8 cellular contexts compared by ENCODE assay signal in the genomic region with DNA sequence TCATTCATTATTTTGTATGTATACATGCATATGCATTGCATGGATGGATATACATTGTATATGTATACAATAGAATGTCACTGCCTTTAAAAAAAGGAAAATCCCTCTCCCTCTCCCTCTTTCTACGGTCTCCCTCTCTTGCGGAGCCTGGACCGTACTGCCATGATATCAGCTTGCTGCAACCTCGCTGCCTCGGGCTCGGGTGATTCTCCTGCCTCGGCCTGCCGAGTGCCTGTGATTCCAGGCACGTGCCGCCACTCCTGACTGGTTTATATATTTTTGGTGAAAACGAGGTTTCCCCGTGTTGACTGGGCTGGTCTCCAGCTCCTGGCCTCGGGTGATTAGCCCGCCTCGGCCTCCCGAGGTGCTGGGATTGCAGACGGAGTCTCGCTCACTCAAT.
"Had no signal": no experiment of that assay in that cellular context is flagged by ENCODE, and none has a peak within 500 bp of the region (broad histone marks: within the 10 kb centered on the region; RNA-seq: fewer than 3 reads in every experiment).

No MANE protein-coding gene starts in this region.

- H3K4me2 ChIP-seq: GM23338 had no signal

- H3K4me3 ChIP-seq: GM23338 had no signal

- H3K4me3 Mint-ChIP-seq: GM23338, H9 had no signal

- H3K27me3 Mint-ChIP-seq: IgD-negative memory B cell had no signal

- H3K27ac Mint-ChIP-seq: GM23338, H9, IgD-negative memory B cell had no signal

- ATAC-seq: GM23338 had no signal

- FAIRE-seq: H1, H54, HTR-8/SVneo had no signal

- DNase-seq: H9, HCEC 1CT, KBM-7 had no signal
